31 cellular contexts compared by ENCODE assay signal in the genomic region with DNA sequence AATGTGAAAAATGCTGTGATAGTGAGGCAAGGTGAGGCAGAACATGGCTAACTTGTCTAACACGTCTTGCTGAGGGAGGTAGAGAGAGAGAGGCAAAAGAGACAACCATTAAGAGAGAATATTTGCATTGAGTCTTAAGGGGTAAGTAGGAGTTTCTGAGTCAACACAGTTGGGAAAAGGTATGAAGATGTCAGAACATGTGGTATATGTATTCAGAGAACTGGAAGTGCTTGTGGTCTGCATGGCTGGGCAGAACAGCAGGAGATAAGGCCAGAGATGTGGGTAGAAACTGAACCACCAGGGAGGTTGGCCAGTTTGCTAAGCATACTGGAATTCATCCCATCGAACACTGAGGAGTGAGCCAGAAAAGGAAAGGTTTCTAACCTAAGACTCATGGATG. TPM values are rescaled to one million over a fixed set of nuclear protein-coding genes. Genes with fewer than 3 reads are reported as not detected.
DNase-seq lines count a peak whose midpoint lies in the region; ATAC-seq and TF ChIP-seq lines count a peak whose summit lies in the region.
"Had no signal": no experiment of that assay in that cellular context is flagged by ENCODE, and none has a peak within 500 bp of the region (broad histone marks: within the 10 kb centered on the region; RNA-seq: fewer than 3 reads in every experiment).

No MANE protein-coding gene starts in this region.

- H3K4me3 ChIP-seq in Karpas-422 (ENCODE audit: low read length) (no peak overlapping the region), choroid plexus epithelial cell (ENCODE audit: low read depth, low read length) (no peak overlapping the region), colonic mucosa (no peak overlapping the region)
- H3K4me3 ChIP-seq: HAP-1, right lobe of liver had no signal

- no peaks in the 10 kb centered on the region for H3K4me1 ChIP-seq in Karpas-422 (ENCODE audit: low read length)
- H3K4me1 ChIP-seq in colonic mucosa, result no peaks in the 10 kb centered on the region
- H3K4me1 ChIP-seq: HAP-1, right lobe of liver had no signal

- H3K36me3 Mint-ChIP-seq in Calu3 (ENCODE audit: insufficient read depth, unreplicated experiment), result no peaks in the 10 kb centered on the region

- ATAC-seq in GM18868 (IDR thresholded peaks at IDR 0.05; ENCODE audit: unreplicated experiment), result no peak
- ATAC-seq: activated CD4-positive, alpha-beta T cell treated with anti-CD3 and anti-CD28 coated beads for 36 hours; activated CD8-positive, alpha-beta T cell treated with anti-CD3 and anti-CD28 coated beads for 36 hours; left ventricle myocardium superior; right lobe of liver had no signal

- no peaks in the 10 kb centered on the region for H4K20me1 ChIP-seq in Karpas-422 (ENCODE audit: insufficient read depth, low read depth, low read length)

- no peaks in the 10 kb centered on the region for H3K27me3 Mint-ChIP-seq in Calu3 (ENCODE audit: unreplicated experiment)

- CTCF ChIA-PET in Calu3 (lab: Charles Lee), result interaction anchor here (1.0 kb wide), 1 partner anchor 12 kb away, joined by 5 read pairs; no protein-coding TSS in a partner anchor

- peaks cover 21% of the 10 kb centered on the region for H3K4me1 Mint-ChIP-seq in Calu3 (ENCODE audit: low read depth, unreplicated experiment)
- H3K4me1 Mint-ChIP-seq: activated naive CD4-positive, alpha-beta T cell treated with anti-CD3 and anti-CD28 coated beads, Interleukin-2, amount 50 U/mL, for 24 hours; B cell; CD4-positive, alpha-beta memory T cell had no signal

- peak; percentile 16 for DNase-seq in Karpas-422
- peak; percentile 3 for DNase-seq in RPMI7951 (ENCODE audit: low read depth)
- DNase-seq in choroid plexus epithelial cell (ENCODE audit: low read depth), result peak; percentile 80
- DNase-seq in non-pigmented ciliary epithelial cell (ENCODE audit: low read depth), result peak; percentile 79
- no peak for DNase-seq in Calu3
- no peak for DNase-seq in activated naive CD4-positive, alpha-beta T cell treated with anti-CD3 and anti-CD28 coated beads, Interleukin-2, amount 50 U/mL, for 16 hours
- DNase-seq in colonic mucosa, result no peak
- DNase-seq: ACHN; activated CD4-positive, alpha-beta T cell treated with anti-CD3 and anti-CD28 coated beads for 36 hours; activated CD8-positive, alpha-beta T cell treated with anti-CD3 and anti-CD28 coated beads for 36 hours; anterior cingulate cortex; CD4-positive, alpha-beta memory T cell; islet precursor cell; left ventricle myocardium superior; NCI-H1436 treated with DMSO at 0.1 percent for 48 hours; NCI-H2081 treated with DMSO at 0.1 percent for 48 hours; NCI-H2227 treated with DMSO at 0.1 percent for 48 hours; NCI-H69; right lobe of liver; SHP77; stimulated activated CD4-positive, alpha-beta T cell treated with anti-CD3 and anti-CD28 coated beads, Interleukin-4, amount 100 ng/mL, for 24 hours had no signal

- H3K36me3 ChIP-seq in Karpas-422 (ENCODE audit: insufficient read depth, low read length) (peaks cover 4% of the 10 kb centered on the region; the same call in 1 of the 2 replicates), colonic mucosa (no peaks in the 10 kb centered on the region)
- H3K36me3 ChIP-seq: HAP-1, right lobe of liver had no signal

- BruUV-seq in Calu3 (replicated peaks; lab: Mats Ljungman, UMichigan), result no TSS peak

- H3K27ac ChIP-seq in Karpas-422 (ENCODE audit: low read length) (no peak overlapping the region), colonic mucosa (no peak overlapping the region)
- H3K27ac ChIP-seq: HL-60, right lobe of liver, VCaP had no signal

- H3K9ac ChIP-seq in Karpas-422 (ENCODE audit: low read length), result no peak overlapping the region
- H3K9ac ChIP-seq in colonic mucosa (ENCODE audit: low read depth in 2 of 2, low read length in 2 of 2), result no peak overlapping the region

- intact Hi-C loops in Calu3 (cut with micrococcal nuclease; ENCODE audit: unreplicated experiment) (no loop called here), colonic mucosa (cut with DNase I) (no loop called here)

- no peak overlapping the region for H3K27ac Mint-ChIP-seq in Calu3 (ENCODE audit: unreplicated experiment)
- H3K27ac Mint-ChIP-seq: activated CD4-positive, alpha-beta T cell treated with anti-CD3 and anti-CD28 coated beads for 36 hours; activated CD8-positive, alpha-beta T cell treated with anti-CD3 and anti-CD28 coated beads for 36 hours; activated naive CD4-positive, alpha-beta T cell treated with anti-CD3 and anti-CD28 coated beads, Interleukin-2, amount 50 U/mL, for 24 hours; activated T-helper 2 cell treated with anti-CD3 and anti-CD28 coated beads, Interferon-gamma antibody, Interleukin-2, Interleukin-4, amounts not matched to agents 10 μg/mL and 5 μg/mL and 100 μg/mL, durations not matched to agents 14 hours and 24 hours and 36 hours; B cell; CD4-positive, alpha-beta memory T cell; T-helper 2 cell treated with Interferon-gamma antibody and Interleukin-4, amounts not matched to agents 5 μg/mL and 100 μg/mL, for 36 hours; type B pancreatic cell had no signal

- TF ChIP-seq CTCF in choroid plexus epithelial cell (conservative IDR thresholded peaks at IDR 0.05; ENCODE audit: low read depth, low read length), result no peak
- no peak for TF ChIP-seq CTCF in Calu3 (IDR thresholded peaks at IDR 0.05; ENCODE audit: unreplicated experiment)
- no peak for TF ChIP-seq CTCF in colonic mucosa (IDR thresholded peaks at IDR 0.05)

- no peaks in the 10 kb centered on the region; the same call in 1 of the 2 replicates for H3K27me3 ChIP-seq in Karpas-422 (ENCODE audit: low read length)
- H3K27me3 ChIP-seq in colonic mucosa, result no peaks in the 10 kb centered on the region
- H3K27me3 ChIP-seq: right lobe of liver had no signal

- peaks cover 4% of the 10 kb centered on the region; the same call in 1 of the 2 replicates for H3K9me3 ChIP-seq in Karpas-422 (ENCODE audit: low read length)
- H3K9me3 ChIP-seq in colonic mucosa, result no peaks in the 10 kb centered on the region
- H3K9me3 ChIP-seq: HAP-1 had no signal

- no peak overlapping the region for H2AFZ ChIP-seq in Karpas-422 (ENCODE audit: low read length)

- H3K9me3 Mint-ChIP-seq in Calu3 (ENCODE audit: low read depth, unreplicated experiment), result peaks cover 5% of the 10 kb centered on the region
- H3K9me3 Mint-ChIP-seq: activated naive CD4-positive, alpha-beta T cell treated with anti-CD3 and anti-CD28 coated beads, Interleukin-2, amount 50 U/mL, for 24 hours had no signal

- no peak overlapping the region for H3K4me2 ChIP-seq in Karpas-422 (ENCODE audit: low read depth, low read length, poor library complexity, severe bottlenecking)

- H3K4me3 Mint-ChIP-seq in Calu3 (ENCODE audit: low read depth, unreplicated experiment), result no peak overlapping the region
- H3K4me3 Mint-ChIP-seq: activated CD4-positive, alpha-beta T cell treated with anti-CD3 and anti-CD28 coated beads for 36 hours; activated CD8-positive, alpha-beta T cell treated with anti-CD3 and anti-CD28 coated beads for 36 hours; activated naive CD4-positive, alpha-beta T cell treated with anti-CD3 and anti-CD28 coated beads, Interleukin-2, amount 50 U/mL, for 24 hours; B cell; CD4-positive, alpha-beta memory T cell; T-helper 2 cell treated with Interferon-gamma antibody and Interleukin-4, amounts not matched to agents 5 μg/mL and 100 μg/mL, for 36 hours; type B pancreatic cell had no signal

- no peaks in the 10 kb centered on the region for H3K79me2 ChIP-seq in Karpas-422 (ENCODE audit: low read length)

- no peaks in the 10 kb centered on the region for H3K9me2 ChIP-seq in Karpas-422 (replicated peaks; ENCODE audit: insufficient read depth, low read length)

RNA-seq across cellular contexts. Expression of a gene that starts 25.0 kb away (rescaled TPM):
- not detected in 2 replicates for total RNA-seq in Karpas-422 (2014; rRNA removed; shearing (Covaris generic); ENCODE audit: low replicate concordance)
- not detected in 2 replicates for total RNA-seq in RPMI7951 (2014; rRNA removed; shearing (Covaris generic))
- total RNA-seq in Calu3 (2022) (7.5 and 8.6 TPM in 2 replicates), colonic mucosa (10 to 100 TPM; 23.4 to 47.9 TPM)
- total RNA-seq: activated CD4-positive, alpha-beta T cell treated with anti-CD3 and anti-CD28 coated beads for 36 hours; activated CD8-positive, alpha-beta T cell treated with anti-CD3 and anti-CD28 coated beads for 36 hours; activated T-helper 2 cell treated with anti-CD3 and anti-CD28 coated beads, Interferon-gamma antibody, Interleukin-2, Interleukin-4, amounts not matched to agents 10 μg/mL and 5 μg/mL and 100 μg/mL, durations not matched to agents 14 hours and 24 hours and 36 hours; B cell; CD4-positive, alpha-beta memory T cell; fibroblast of lung had no signal

Comparison
In these comparisons a context has a peak if more than half of its experiments do, and no peak if none do; other contexts are left out.
1. DNase-seq: peak in Karpas-422 (single experiment), RPMI7951 (single experiment), choroid plexus epithelial cell (single experiment) and non-pigmented ciliary epithelial cell (single experiment); none in Calu3 (single experiment), activated naive CD4-positive, alpha-beta T cell treated with anti-CD3 and anti-CD28 coated beads, Interleukin-2, amount 50 U/mL, for 16 hours (single experiment) and colonic mucosa (single experiment).